In the genomic region with DNA sequence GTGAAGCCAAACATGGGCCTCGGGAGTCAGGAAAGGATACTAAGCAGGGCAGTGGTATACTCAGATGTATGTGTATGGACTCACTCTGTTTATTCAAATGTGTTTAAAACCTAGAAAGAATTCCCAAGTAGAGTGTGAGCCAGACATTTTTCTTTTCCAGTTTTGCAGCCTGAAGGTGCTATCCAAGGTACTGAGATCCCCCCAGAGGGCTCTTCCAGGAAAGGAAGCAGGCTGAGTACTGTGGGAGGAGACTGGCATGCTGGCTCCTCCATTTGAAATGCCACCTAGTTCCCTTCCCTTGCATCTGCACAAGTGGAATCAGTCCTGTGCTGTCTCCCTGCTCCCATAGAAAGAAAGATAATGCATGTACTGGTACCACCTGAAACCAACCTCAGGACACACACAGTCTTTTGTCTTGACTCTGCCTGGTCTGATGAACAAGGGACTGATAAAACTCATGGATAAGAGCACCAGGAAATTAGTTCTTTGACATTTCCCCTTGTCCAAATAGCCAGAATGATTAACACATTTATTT, we compare ENCODE assay signal across 18 cellular contexts.
DNase-seq lines count a peak whose midpoint lies in the region; ATAC-seq, FAIRE-seq and TF ChIP-seq lines count a peak whose summit lies in the region.
"Had no signal": no experiment of that assay in that cellular context is flagged by ENCODE, and none has a peak within 500 bp of the region (broad histone marks: within the 10 kb centered on the region; RNA-seq: fewer than 3 reads in every experiment).

No MANE protein-coding gene starts in this region.

- H3K4me1 ChIP-seq in K562 (replicated peaks in 1 of 2; ENCODE audit: control insufficient read depth in 2 of 2, insufficient read depth in 2 of 2, low read length in 2 of 2), result no peaks in the 10 kb centered on the region
- no peaks in the 10 kb centered on the region for H3K4me1 ChIP-seq in psoas muscle
- H3K4me1 ChIP-seq: tibial nerve had no signal

- H2AFZ ChIP-seq in K562 (ENCODE audit: low read depth, low read length), result no peak overlapping the region

- H3K4me3 ChIP-seq in K562 (no peak overlapping the region), psoas muscle (no peak overlapping the region)
- H3K4me3 ChIP-seq: tibial nerve had no signal

- H3K27ac ChIP-seq in K562 (ENCODE audit: extremely low read depth, low read depth, low read length), result no peak overlapping the region
- H3K27ac ChIP-seq in psoas muscle, result no peak overlapping the region
- H3K27ac ChIP-seq: tibial nerve had no signal

- intact Hi-C loops in K562 (cut with micrococcal nuclease), result no loop called here
- intact Hi-C loops in activated CD4-positive, alpha-beta T cell treated with anti-CD3 and anti-CD28 coated beads for 36 hours (cut with DNase I, micrococcal nuclease), result no loop called here
- intact Hi-C loops in psoas muscle (cut with DNase I), result no loop called here

- no peak for TF ChIP-seq CTCF in K562 (IDR thresholded peaks at IDR 0.05 in 2 of 3, conservative IDR thresholded peaks at IDR 0.05 in 1 of 3; ENCODE audit: insufficient read depth in 2 of 3, low read depth in 1 of 3, low read length in 3 of 3)
- TF ChIP-seq CTCF in GM13977 (IDR thresholded peaks at IDR 0.05; ENCODE audit: extremely low read depth, insufficient read depth, missing control alignments), result no peak
- TF ChIP-seq CTCF in psoas muscle (IDR thresholded peaks at IDR 0.05), result no peak

- peaks cover 34% of the 10 kb centered on the region for H3K27me3 Mint-ChIP-seq in activated CD4-positive, alpha-beta T cell treated with anti-CD3 and anti-CD28 coated beads for 36 hours

- no peak overlapping the region for H3K9ac ChIP-seq in K562 (ENCODE audit: insufficient read depth in 1 of 2, low read depth in 2 of 2, low read length in 2 of 2)
- H3K9ac ChIP-seq: BLaER1 treated with 17β-estradiol and CSF1 and Interleukin-3, amounts not matched to agents 10 nM and 100 nM had no signal

- H3K79me2 ChIP-seq in K562 (ENCODE audit: control insufficient read depth, insufficient read depth, low read length), result no peaks in the 10 kb centered on the region

- H3K9me3 ChIP-seq in K562 (replicated peaks; ENCODE audit: control insufficient read depth, insufficient read depth, low read depth, low read length) (no peaks in the 10 kb centered on the region), psoas muscle (no peaks in the 10 kb centered on the region)
- H3K9me3 ChIP-seq: tibial nerve had no signal

- CTCF ChIA-PET in K562 (lab: Yijun Ruan, JAX; ENCODE audit: low intra/inter-chr PET ratio), result no interaction called here
- CTCF ChIA-PET in activated CD4-positive, alpha-beta T cell treated with anti-CD3 and anti-CD28 coated beads for 36 hours (lab: Charles Lee), result no interaction called here

- H4K20me1 ChIP-seq in K562 (replicated peaks; ENCODE audit: control insufficient read depth, insufficient read depth, low read length), result peaks cover 1% of the 10 kb centered on the region; the same call in 1 of the 2 replicates

- DNase-seq in Caki2 (ENCODE audit: low read depth), result peak; percentile 40
- DNase-seq in HT1080 (ENCODE audit: low read depth), result peak; percentile 31
- DNase-seq in K562 (ENCODE audit: extremely low read depth in 1 of 4, low spot score in 3 of 4), result no peak
- DNase-seq in kidney tubule cell (ENCODE audit: low spot score), result peak; percentile 14
- no peak for DNase-seq in GM13977 (ENCODE audit: low spot score)
- no peak for DNase-seq in activated gamma-delta T cell treated with Interleukin-2 at 50 U/mL for 16 hours
- DNase-seq in activated CD4-positive, alpha-beta T cell treated with anti-CD3 and anti-CD28 coated beads for 36 hours, result no peak
- DNase-seq in psoas muscle, result no peak
- DNase-seq: activated CD4-positive, alpha-beta memory T cell treated with anti-CD3 and anti-CD28 coated beads for 36 hours; KBM-7; left colon; naive thymus-derived CD8-positive, alpha-beta T cell; NCI-H1436; retina; T1000 had no signal

- H3K4me2 ChIP-seq in K562 (ENCODE audit: insufficient read depth, low read length), result no peak overlapping the region

- POLR2A ChIA-PET in K562 (lab: Yijun Ruan, JAX), result no interaction called here
- POLR2A ChIA-PET in activated CD4-positive, alpha-beta T cell treated with anti-CD3 and anti-CD28 coated beads for 36 hours (lab: Charles Lee), result no interaction called here

- no peaks in the 10 kb centered on the region for H3K9me3 Mint-ChIP-seq in activated CD4-positive, alpha-beta T cell treated with anti-CD3 and anti-CD28 coated beads for 36 hours (ENCODE audit: low read depth)
- H3K9me3 Mint-ChIP-seq: activated CD4-positive, alpha-beta memory T cell treated with anti-CD3 and anti-CD28 coated beads for 36 hours; activated T-helper 17 cell treated with anti-CD3 and anti-CD28 coated beads, Interleukin-2, amount 50 U/mL, for 72 hours; naive thymus-derived CD8-positive, alpha-beta T cell had no signal

- H3K36me3 ChIP-seq in K562 (ENCODE audit: control insufficient read depth, insufficient read depth, low read length) (no peaks in the 10 kb centered on the region), psoas muscle (ENCODE audit: insufficient read depth in 1 of 2, low read depth in 1 of 2) (no peaks in the 10 kb centered on the region)
- H3K36me3 ChIP-seq: BLaER1 treated with 17β-estradiol and CSF1 and Interleukin-3, amounts not matched to agents 10 nM and 100 nM; tibial nerve had no signal

- ATAC-seq in K562 (no peak), psoas muscle (no peak)
- no peak for ATAC-seq in activated CD4-positive, alpha-beta T cell treated with anti-CD3 and anti-CD28 coated beads for 36 hours
- ATAC-seq: activated T-helper 17 cell treated with anti-CD3 and anti-CD28 coated beads, Interleukin-2, amount 50 U/mL, for 72 hours; left colon; naive thymus-derived CD8-positive, alpha-beta T cell had no signal

- TF ChIP-seq RAD21 in K562 (CRISPR knock-in tag; conservative IDR thresholded peaks at IDR 0.05 in 1 of 2, IDR thresholded peaks at IDR 0.05 in 1 of 2), result no peak

- peaks cover 0 to 13% of the 10 kb centered on the region in 2 experiments; a peak in 3 of 5 replicates for H3K27me3 ChIP-seq in K562 (ENCODE audit: control insufficient read depth in 2 of 2, insufficient read depth in 2 of 2, low read length in 2 of 2)
- H3K27me3 ChIP-seq in psoas muscle (ENCODE audit: insufficient read depth in 3 of 3, low read length in 2 of 3), result peaks cover 0 to 11% (median 8%) of the 10 kb centered on the region in 3 donors
- H3K27me3 ChIP-seq: tibial nerve had no signal

- no peak for FAIRE-seq in K562 (lab: Jason Lieb, UNC)

- H3K9me1 ChIP-seq in K562 (ENCODE audit: control insufficient read depth, insufficient read depth, low read length), result no peaks in the 10 kb centered on the region

- H3K27ac Mint-ChIP-seq in activated CD4-positive, alpha-beta T cell treated with anti-CD3 and anti-CD28 coated beads for 36 hours, result no peak overlapping the region
- H3K27ac Mint-ChIP-seq: activated CD4-positive, alpha-beta memory T cell treated with anti-CD3 and anti-CD28 coated beads for 36 hours; activated T-helper 17 cell treated with anti-CD3 and anti-CD28 coated beads, Interleukin-2, amount 50 U/mL, for 72 hours had no signal

- WGBS in K562 (ENCODE audit: insufficient coverage, low coverage, missing lambda C conversion rate), result 0% methylated on average over 1 of the region's 1 CpG
- 70 to 75% (median 74%) methylated on average over 1 of the region's 1 CpG for WGBS in psoas muscle, 3 donors

- H3K4me1 Mint-ChIP-seq in activated CD4-positive, alpha-beta T cell treated with anti-CD3 and anti-CD28 coated beads for 36 hours, result no peaks in the 10 kb centered on the region
- H3K4me1 Mint-ChIP-seq: activated T-helper 17 cell treated with anti-CD3 and anti-CD28 coated beads, Interleukin-2, amount 50 U/mL, for 72 hours; naive thymus-derived CD8-positive, alpha-beta T cell had no signal

- in situ Hi-C loops in Caki2 (cut with HindIII; ENCODE audit: low pct_unique_long_range_greater_than_20kb, low sequenced_read_pairs), result no loop called here
- in situ Hi-C loops in K562 (cut with MboI), result loop anchor here (25.0 kb wide), 2 partner anchors 844 to 1369 kb away; no protein-coding TSS in a partner anchor
- in situ Hi-C loops in GM13977 (cut with MboI; ENCODE audit: low pct_unique_long_range_greater_than_20kb, low sequenced_read_pairs, unreplicated experiment), result loop anchor here (25.0 kb wide), 1 partner anchor 844 kb away; no protein-coding TSS in a partner anchor

- no peak for TF ChIP-seq POLR2A in K562 (conservative IDR thresholded peaks at IDR 0.05)

- TF ChIP-seq EP300 in K562 (IDR thresholded peaks at IDR 0.05; ENCODE audit: low read length), result no peak

- H3K36me3 Mint-ChIP-seq in activated CD4-positive, alpha-beta T cell treated with anti-CD3 and anti-CD28 coated beads for 36 hours (ENCODE audit: low read depth), result no peaks in the 10 kb centered on the region
- H3K36me3 Mint-ChIP-seq: activated CD4-positive, alpha-beta memory T cell treated with anti-CD3 and anti-CD28 coated beads for 36 hours; naive thymus-derived CD8-positive, alpha-beta T cell had no signal

- no peak overlapping the region for H3K4me3 Mint-ChIP-seq in activated CD4-positive, alpha-beta T cell treated with anti-CD3 and anti-CD28 coated beads for 36 hours
- H3K4me3 Mint-ChIP-seq: activated CD4-positive, alpha-beta memory T cell treated with anti-CD3 and anti-CD28 coated beads for 36 hours; activated T-helper 17 cell treated with anti-CD3 and anti-CD28 coated beads, Interleukin-2, amount 50 U/mL, for 72 hours; naive thymus-derived CD8-positive, alpha-beta T cell had no signal

- no TSS peak for BruUV-seq in K562 (replicated peaks; lab: Mats Ljungman, UMichigan)

TF ChIP-seq in K562, 482 proteins besides CTCF, POLR2A, EP300 and RAD21 (continues in another document):
- TF ChIP-seq, protein P1, sequence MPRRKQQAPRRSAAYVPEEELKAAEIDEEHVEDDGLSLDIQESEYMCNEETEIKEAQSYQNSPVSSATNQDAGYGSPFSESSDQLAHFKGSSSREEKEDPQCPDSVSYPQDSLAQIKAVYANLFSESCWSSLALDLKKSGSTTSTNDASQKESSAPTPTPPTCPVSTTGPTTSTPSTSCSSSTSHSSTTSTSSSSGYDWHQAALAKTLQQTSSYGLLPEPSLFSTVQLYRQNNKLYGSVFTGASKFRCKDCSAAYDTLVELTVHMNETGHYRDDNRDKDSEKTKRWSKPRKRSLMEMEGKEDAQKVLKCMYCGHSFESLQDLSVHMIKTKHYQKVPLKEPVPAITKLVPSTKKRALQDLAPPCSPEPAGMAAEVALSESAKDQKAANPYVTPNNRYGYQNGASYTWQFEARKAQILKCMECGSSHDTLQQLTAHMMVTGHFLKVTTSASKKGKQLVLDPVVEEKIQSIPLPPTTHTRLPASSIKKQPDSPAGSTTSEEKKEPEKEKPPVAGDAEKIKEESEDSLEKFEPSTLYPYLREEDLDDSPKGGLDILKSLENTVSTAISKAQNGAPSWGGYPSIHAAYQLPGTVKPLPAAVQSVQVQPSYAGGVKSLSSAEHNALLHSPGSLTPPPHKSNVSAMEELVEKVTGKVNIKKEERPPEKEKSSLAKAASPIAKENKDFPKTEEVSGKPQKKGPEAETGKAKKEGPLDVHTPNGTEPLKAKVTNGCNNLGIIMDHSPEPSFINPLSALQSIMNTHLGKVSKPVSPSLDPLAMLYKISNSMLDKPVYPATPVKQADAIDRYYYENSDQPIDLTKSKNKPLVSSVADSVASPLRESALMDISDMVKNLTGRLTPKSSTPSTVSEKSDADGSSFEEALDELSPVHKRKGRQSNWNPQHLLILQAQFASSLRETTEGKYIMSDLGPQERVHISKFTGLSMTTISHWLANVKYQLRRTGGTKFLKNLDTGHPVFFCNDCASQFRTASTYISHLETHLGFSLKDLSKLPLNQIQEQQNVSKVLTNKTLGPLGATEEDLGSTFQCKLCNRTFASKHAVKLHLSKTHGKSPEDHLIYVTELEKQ (CRISPR knock-in tag; IDR thresholded peaks at IDR 0.05), result no peak

Comparison
In these comparisons a context has a peak if more than half of its experiments do, and no peak if none do; other contexts are left out.
1. DNase-seq: peak in Caki2 (single experiment), HT1080 (single experiment) and kidney tubule cell (single experiment); none in K562 (0 of 4), GM13977 (single experiment), activated gamma-delta T cell treated with Interleukin-2 at 50 U/mL for 16 hours (single experiment), activated CD4-positive, alpha-beta T cell treated with anti-CD3 and anti-CD28 coated beads for 36 hours (single experiment) and psoas muscle (0 of 2).